ENCODE assay signal across 8 cellular contexts in genomic region chr3:52046186-52046913, GRCh38. TPM values are rescaled to one million over a fixed set of nuclear protein-coding genes. Genes with fewer than 3 reads are reported as not detected.
DNase-seq lines count a peak whose midpoint lies in the region; ATAC-seq and TF ChIP-seq lines count a peak whose summit lies in the region.

No MANE protein-coding gene starts in this region.

- intact Hi-C loops in stomach (cut with DNase I; ENCODE audit: low total_unique reads), result no loop called here

- 67 to 72% (median 72%) methylated on average over 12 of the region's 12 CpGs for WGBS in stomach, 5 donors

- peaks cover 0 to 37% of the 10 kb centered on the region in 2 experiments; a peak in 1 of 3 replicates for H3K36me3 ChIP-seq in HEK293 (ENCODE audit: control insufficient read depth in 2 of 2, insufficient read depth in 1 of 2, low read length in 2 of 2)
- H3K36me3 ChIP-seq in right atrium auricular region, result peaks cover 32% of the 10 kb centered on the region
- H3K36me3 ChIP-seq in stomach, result peaks cover 20 to 33% (median 30%) of the 10 kb centered on the region in 4 donors

- TF ChIP-seq EP300 in stomach (IDR thresholded peaks at IDR 0.05), result no peak

- H3K4me1 ChIP-seq in HEK293 (ENCODE audit: control insufficient read depth, insufficient read depth, low read length), result no peaks in the 10 kb centered on the region
- peaks cover 0 to 70% of the 10 kb centered on the region in 2 donors for H3K4me1 ChIP-seq in right atrium auricular region
- peaks cover 37 to 55% (median 44%) of the 10 kb centered on the region in 4 donors for H3K4me1 ChIP-seq in stomach

- H3K27ac ChIP-seq in HEK293 (ENCODE audit: extremely low read depth, low read depth, low read length) (no peak overlapping the region; the same call in 1 of the 2 replicates), right atrium auricular region (peak overlapping the region; percentile 78 to 82), stomach (peak overlapping the region; percentile 51 to 79 (median 77))

- POLR2A ChIA-PET in HEK293 (lab: Yijun Ruan, JAX), result interaction anchor here (1.0 to 1.6 kb wide), 4 partner anchors 11 to 109 kb away, joined by 3 to 11 read pairs (median 3); partner anchors contain the start of gene DUSP7

- H3K27me3 ChIP-seq in right atrium auricular region, result no peaks in the 10 kb centered on the region
- H3K27me3 ChIP-seq in stomach, result no peaks in the 10 kb centered on the region

- ATAC-seq in HG03460 (IDR thresholded peaks at IDR 0.05; ENCODE audit: unreplicated experiment) (no peak), GM18519 (IDR thresholded peaks at IDR 0.05; ENCODE audit: low FRiP score, unreplicated experiment) (no peak), GM21723 (IDR thresholded peaks at IDR 0.05; ENCODE audit: unreplicated experiment) (no peak)

- DNase-seq in amygdala (lab: John Stamatoyannopoulos, UW) (peak in 32 of 56 donors; percentile 30 to 74 (median 58)), right atrium auricular region (ENCODE audit: low spot score) (no peak), stomach (no peak)
- no peak for DNase-seq in activated CD4-positive, alpha-beta T cell treated with anti-CD3 and anti-CD28 coated beads, Interleukin-2, amount 50 U/mL, for 4 hours

- CTCF ChIA-PET in HEK293 (lab: Yijun Ruan, JAX), result interaction anchor here (0.5 to 1.3 kb wide), 3 partner anchors 9 to 48 kb away, joined by 3 read pairs; no protein-coding TSS in a partner anchor

- no peak overlapping the region for H3K4me3 ChIP-seq in HEK293 (ENCODE audit: low read depth, low read length)
- no peak overlapping the region for H3K4me3 ChIP-seq in right atrium auricular region
- H3K4me3 ChIP-seq in stomach, result no peak overlapping the region

- TF ChIP-seq CTCF in HEK293 (tag by site-specific recombination; IDR thresholded peaks at IDR 0.05), result no peak
- TF ChIP-seq CTCF in right atrium auricular region (IDR thresholded peaks at IDR 0.05), result no peak
- no peak for TF ChIP-seq CTCF in stomach (IDR thresholded peaks at IDR 0.05)

- H3K9me3 ChIP-seq in HEK293 (ENCODE audit: control insufficient read depth, insufficient read depth, low read depth, low read length), result no peaks in the 10 kb centered on the region
- no peaks in the 10 kb centered on the region for H3K9me3 ChIP-seq in right atrium auricular region
- H3K9me3 ChIP-seq in stomach, result no peaks in the 10 kb centered on the region

- TF ChIP-seq POLR2A in stomach (IDR thresholded peaks at IDR 0.05), result no peak

TF ChIP-seq in HEK293, 187 proteins besides CTCF, POLR2A, EP300 and RAD21 (continues in another document):
- TF ChIP-seq ZSCAN5A (tag by site-specific recombination; IDR thresholded peaks at IDR 0.05) (no peak), ZNF394 (tag by site-specific recombination; IDR thresholded peaks at IDR 0.05; ENCODE audit: borderline replicate concordance) (no peak), ZNF514 (tag by site-specific recombination; IDR thresholded peaks at IDR 0.05) (no peak), ZBTB11 (tag by site-specific recombination; conservative IDR thresholded peaks at IDR 0.05; ENCODE audit: low read depth) (no peak), ZNF280D (tag by site-specific recombination; IDR thresholded peaks at IDR 0.05) (no peak), ZSCAN30 (tag by site-specific recombination; IDR thresholded peaks at IDR 0.05) (0 out of 2 replicates have a peak, but pooled peaks have one; percentile 31), ZNF629 (tag by site-specific recombination; IDR thresholded peaks at IDR 0.05) (peak; percentile 74), SP3 (tag by site-specific recombination; IDR thresholded peaks at IDR 0.05) (0 out of 2 replicates have a peak, but pooled peaks have one; percentile 19), ZNF266 (tag by site-specific recombination; IDR thresholded peaks at IDR 0.05; ENCODE audit: low read depth) (no peak), PATZ1 (tag by site-specific recombination; IDR thresholded peaks at IDR 0.05) (0 out of 2 replicates have a peak, but pooled peaks have one; percentile 55), KLF17 (tag by site-specific recombination; IDR thresholded peaks at IDR 0.05) (peak; percentile 83)

RNA-seq across cellular contexts. Expression of gene DUSP7, which starts 10.0 kb away (rescaled TPM):
- total RNA-seq in right atrium auricular region (10 to 100 TPM; 17.7 to 33.7 TPM), stomach (10 to 100 TPM in 1 of 5 donors, 1 to 10 TPM in 3, under 1 TPM in 1; 0.58 to 23.7 (median 4.6) TPM)
- 10 to 100 TPM in 1 of 3 donors, 1 to 10 TPM in 2; 4.9 to 11.2 (median 5.1) TPM for polyA plus RNA-seq in stomach

RNA-seq across cellular contexts. Expression of gene RPL29, which starts 50.7 kb away (rescaled TPM):
- total RNA-seq in right atrium auricular region, result 1,000 to 10,000 TPM in 1 of 2 donors, 100 to 1,000 TPM in 1; 658 to 1,017 TPM
- 1,000 to 10,000 TPM in 1 of 5 donors, 100 to 1,000 TPM in 4; 144 to 1,657 (median 865) TPM for total RNA-seq in stomach
- polyA plus RNA-seq in stomach, result 1,000 to 10,000 TPM; 2,501 to 3,071 (median 2,933) TPM

Comparison
In these comparisons a context has a peak if more than half of its experiments do, and no peak if none do; other contexts are left out.
1. DNase-seq: peak in amygdala (32 of 56); none in right atrium auricular region (single experiment), stomach (single experiment) and activated CD4-positive, alpha-beta T cell treated with anti-CD3 and anti-CD28 coated beads, Interleukin-2, amount 50 U/mL, for 4 hours (0 of 2).